Comparison of ENCODE assay signal across 8 cellular contexts in genomic region chr3:50292159-50292923, GRCh38. TPM values are rescaled to one million over a fixed set of nuclear protein-coding genes. Genes with fewer than 3 reads are reported as not detected.
DNase-seq lines count a peak whose midpoint lies in the region; ATAC-seq and TF ChIP-seq lines count a peak whose summit lies in the region.

TSS of gene IFRD2 (minus strand) at chr3:50292429. CDS start at chr3:50292274, 155 bp downstream.

- H3K27ac Mint-ChIP-seq in IgD-negative memory B cell = peak within 1 kb of the TSS; percentile 76 to 98 (median 94)

- H3K27me3 Mint-ChIP-seq in IgD-negative memory B cell = no peaks in the 10 kb centered on the region

- H3K4me1 Mint-ChIP-seq in IgD-negative memory B cell = peaks cover 9 to 16% (median 10%) of the 10 kb centered on the region in 3 donors

- no peaks in the 10 kb centered on the region for H3K9me3 ChIP-seq in mucosa of descending colon

- peaks cover 4% of the 10 kb centered on the region for H3K36me3 ChIP-seq in mucosa of descending colon (ENCODE audit: low read depth)

- peaks cover 4% of the 10 kb centered on the region for H3K36me3 Mint-ChIP-seq in IgD-negative memory B cell

- ATAC-seq in GM21529 (IDR thresholded peaks at IDR 0.05; ENCODE audit: unreplicated experiment) (peak; percentile 94), mucosa of descending colon (peak; percentile 93)

- H3K9me3 Mint-ChIP-seq in IgD-negative memory B cell = no peaks in the 10 kb centered on the region

- intact Hi-C loops in mucosa of descending colon (cut with DNase I, micrococcal nuclease) = no loop called here

- H3K4me3 Mint-ChIP-seq in IgD-negative memory B cell = peak within 1 kb of the TSS; percentile 80 to 94 (median 92)

- peak within 1 kb of the TSS; percentile 96 for H3K4me3 ChIP-seq in epithelial cell of esophagus (ENCODE audit: low read length)
- H3K4me3 ChIP-seq in mucosa of descending colon = peak within 1 kb of the TSS; percentile 61

- DNase-seq in DMS 273 treated with DMSO at 0.1 percent for 48 hours (lab: John Stamatoyannopoulos, UW) (peak; percentile 93), OCI-M2 (lab: John Stamatoyannopoulos, UW; ENCODE audit: unreplicated experiment) (peak; percentile 44), activated T-cell treated with anti-CD3 and anti-CD28 coated beads for 4 hours (peak; percentile 90), epithelial cell of esophagus (ENCODE audit: low read depth) (peak; percentile 99), mucosa of descending colon (peak; percentile 97 to 99 (median 97))
- peak; percentile 92 for DNase-seq in stimulated activated CD8-positive, alpha-beta memory T cell treated with anti-CD3 and anti-CD28 coated beads, Interleukin-4, amount 100 ng/mL, for 24 hours (ENCODE audit: low read depth)

- H3K4me1 ChIP-seq in mucosa of descending colon (ENCODE audit: low read depth) = peaks cover 16% of the 10 kb centered on the region

- TF ChIP-seq CTCF in epithelial cell of esophagus (IDR thresholded peaks at IDR 0.05; ENCODE audit: insufficient read depth, low read depth, low read length, missing control alignments) (no peak), mucosa of descending colon (IDR thresholded peaks at IDR 0.05) (no peak)

RNA-seq across cellular contexts. Expression of gene IFRD2, which starts in this region (rescaled TPM):
- polyA plus RNA-seq in IgD-negative memory B cell = 58.6 TPM
- total RNA-seq in mucosa of descending colon = 10 to 100 TPM; 54.8 to 59.8 (median 57.0) TPM

Comparison
In these comparisons a context has a peak if more than half of its experiments do, and no peak if none do; other contexts are left out.
1. Peak in every context shown above with its lines: DNase-seq, ATAC-seq and H3K4me3 ChIP-seq.
2. DNase-seq: peak in every context shown above with its lines; median percentile 99 in epithelial cell of esophagus; 97 in mucosa of descending colon; 93 in DMS 273 treated with DMSO at 0.1 percent for 48 hours; 92 in stimulated activated CD8-positive, alpha-beta memory T cell treated with anti-CD3 and anti-CD28 coated beads, Interleukin-4, amount 100 ng/mL, for 24 hours; 90 in activated T-cell treated with anti-CD3 and anti-CD28 coated beads for 4 hours; 44 in OCI-M2.